ENCODE assay signal across 1 cellular context in the genomic region with DNA sequence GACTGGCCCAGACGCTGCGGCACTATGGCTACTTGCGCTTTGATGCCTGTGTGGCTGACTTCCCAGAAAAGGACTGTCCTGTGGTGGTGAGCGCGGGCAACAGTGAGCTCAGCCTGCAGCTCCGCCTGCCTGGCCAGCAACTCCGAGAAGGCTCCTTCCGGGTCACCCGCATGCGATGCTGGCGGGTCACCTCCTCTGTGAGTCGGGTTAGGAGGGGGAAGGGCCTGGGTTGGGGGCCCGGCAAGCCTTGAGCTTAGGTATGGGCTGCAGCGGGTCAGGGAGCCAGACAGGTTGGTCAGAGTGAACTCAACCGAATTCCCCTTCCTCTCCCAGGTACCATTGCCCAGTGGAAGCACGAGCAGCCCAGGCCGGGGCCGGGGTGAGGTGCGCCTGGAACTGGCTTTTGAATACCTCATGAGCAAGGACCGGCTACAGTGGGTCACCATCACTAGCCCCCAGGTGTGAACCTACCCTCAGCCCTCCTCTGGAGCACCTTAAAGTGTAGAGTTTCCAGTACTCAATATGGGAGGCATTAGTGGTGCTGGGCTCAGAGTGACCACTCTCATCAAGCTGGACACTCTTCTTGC.
TF ChIP-seq lines count a peak whose summit lies in the region.

No MANE protein-coding gene starts in this region.

TF ChIP-seq in HepG2, 621 proteins besides CTCF, POLR2A, EP300 and RAD21:
- 0 out of 2 replicates have a peak, but pooled peaks have one; percentile 19 for TF ChIP-seq ZBTB38 (CRISPR knock-in tag; IDR thresholded peaks at IDR 0.05)
- peak; percentile 90 for TF ChIP-seq AGO2 (optimal IDR thresholded peaks at IDR 0.05; ENCODE audit: low read depth, low read length)
- TF ChIP-seq POLR2G (IDR thresholded peaks at IDR 0.05; ENCODE audit: low read depth, low read length): 0 out of 2 replicates have a peak, but pooled peaks have one; percentile 9
- no peak for TF ChIP-seq RBAK (CRISPR knock-in tag; IDR thresholded peaks at IDR 0.05)
- no peak for TF ChIP-seq RFX5 (IDR thresholded peaks at IDR 0.05; ENCODE audit: low read depth, low read length)
- TF ChIP-seq, protein P1, sequence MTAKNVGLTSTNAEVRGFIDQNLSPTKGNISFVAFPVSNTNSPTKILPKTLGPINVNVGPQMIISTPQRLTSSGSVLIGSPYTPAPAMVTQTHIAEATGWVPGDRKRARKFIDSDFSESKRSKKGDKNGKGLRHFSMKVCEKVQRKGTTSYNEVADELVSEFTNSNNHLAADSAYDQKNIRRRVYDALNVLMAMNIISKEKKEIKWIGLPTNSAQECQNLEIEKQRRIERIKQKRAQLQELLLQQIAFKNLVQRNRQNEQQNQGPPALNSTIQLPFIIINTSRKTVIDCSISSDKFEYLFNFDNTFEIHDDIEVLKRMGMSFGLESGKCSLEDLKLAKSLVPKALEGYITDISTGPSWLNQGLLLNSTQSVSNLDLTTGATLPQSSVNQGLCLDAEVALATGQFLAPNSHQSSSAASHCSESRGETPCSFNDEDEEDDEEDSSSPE (CRISPR knock-in tag; IDR thresholded peaks at IDR 0.05): no peak
- TF ChIP-seq, protein P2, sequence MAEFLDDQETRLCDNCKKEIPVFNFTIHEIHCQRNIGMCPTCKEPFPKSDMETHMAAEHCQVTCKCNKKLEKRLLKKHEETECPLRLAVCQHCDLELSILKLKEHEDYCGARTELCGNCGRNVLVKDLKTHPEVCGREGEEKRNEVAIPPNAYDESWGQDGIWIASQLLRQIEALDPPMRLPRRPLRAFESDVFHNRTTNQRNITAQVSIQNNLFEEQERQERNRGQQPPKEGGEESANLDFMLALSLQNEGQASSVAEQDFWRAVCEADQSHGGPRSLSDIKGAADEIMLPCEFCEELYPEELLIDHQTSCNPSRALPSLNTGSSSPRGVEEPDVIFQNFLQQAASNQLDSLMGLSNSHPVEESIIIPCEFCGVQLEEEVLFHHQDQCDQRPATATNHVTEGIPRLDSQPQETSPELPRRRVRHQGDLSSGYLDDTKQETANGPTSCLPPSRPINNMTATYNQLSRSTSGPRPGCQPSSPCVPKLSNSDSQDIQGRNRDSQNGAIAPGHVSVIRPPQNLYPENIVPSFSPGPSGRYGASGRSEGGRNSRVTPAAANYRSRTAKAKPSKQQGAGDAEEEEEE (CRISPR knock-in tag; IDR thresholded peaks at IDR 0.05; ENCODE audit: borderline replicate concordance): no peak
- TF ChIP-seq, protein P3, sequence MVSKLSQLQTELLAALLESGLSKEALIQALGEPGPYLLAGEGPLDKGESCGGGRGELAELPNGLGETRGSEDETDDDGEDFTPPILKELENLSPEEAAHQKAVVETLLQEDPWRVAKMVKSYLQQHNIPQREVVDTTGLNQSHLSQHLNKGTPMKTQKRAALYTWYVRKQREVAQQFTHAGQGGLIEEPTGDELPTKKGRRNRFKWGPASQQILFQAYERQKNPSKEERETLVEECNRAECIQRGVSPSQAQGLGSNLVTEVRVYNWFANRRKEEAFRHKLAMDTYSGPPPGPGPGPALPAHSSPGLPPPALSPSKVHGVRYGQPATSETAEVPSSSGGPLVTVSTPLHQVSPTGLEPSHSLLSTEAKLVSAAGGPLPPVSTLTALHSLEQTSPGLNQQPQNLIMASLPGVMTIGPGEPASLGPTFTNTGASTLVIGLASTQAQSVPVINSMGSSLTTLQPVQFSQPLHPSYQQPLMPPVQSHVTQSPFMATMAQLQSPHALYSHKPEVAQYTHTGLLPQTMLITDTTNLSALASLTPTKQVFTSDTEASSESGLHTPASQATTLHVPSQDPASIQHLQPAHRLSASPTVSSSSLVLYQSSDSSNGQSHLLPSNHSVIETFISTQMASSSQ (IDR thresholded peaks at IDR 0.05; ENCODE audit: low read depth): no peak
- TF ChIP-seq, protein P3 (CRISPR knock-in tag; IDR thresholded peaks at IDR 0.05; ENCODE audit: borderline replicate concordance): no peak
- TF ChIP-seq, protein P4, sequence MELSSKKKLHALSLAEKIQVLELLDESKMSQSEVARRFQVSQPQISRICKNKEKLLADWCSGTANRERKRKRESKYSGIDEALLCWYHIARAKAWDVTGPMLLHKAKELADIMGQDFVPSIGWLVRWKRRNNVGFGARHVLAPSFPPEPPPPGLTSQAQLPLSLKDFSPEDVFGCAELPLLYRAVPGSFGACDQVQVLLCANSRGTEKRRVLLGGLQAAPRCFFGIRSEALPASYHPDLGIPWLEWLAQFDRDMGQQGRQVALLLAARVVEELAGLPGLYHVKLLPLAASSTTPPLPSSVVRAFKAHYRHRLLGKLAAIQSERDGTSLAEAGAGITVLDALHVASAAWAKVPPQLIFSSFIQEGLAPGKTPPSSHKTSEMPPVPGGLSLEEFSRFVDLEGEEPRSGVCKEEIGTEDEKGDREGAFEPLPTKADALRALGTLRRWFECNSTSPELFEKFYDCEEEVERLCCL (CRISPR knock-in tag; IDR thresholded peaks at IDR 0.05; ENCODE audit: borderline replicate concordance): no peak
- TF ChIP-seq KDM3A (CRISPR knock-in tag; IDR thresholded peaks at IDR 0.05; ENCODE audit: low read depth): no peak
- TF ChIP-seq, protein P5, sequence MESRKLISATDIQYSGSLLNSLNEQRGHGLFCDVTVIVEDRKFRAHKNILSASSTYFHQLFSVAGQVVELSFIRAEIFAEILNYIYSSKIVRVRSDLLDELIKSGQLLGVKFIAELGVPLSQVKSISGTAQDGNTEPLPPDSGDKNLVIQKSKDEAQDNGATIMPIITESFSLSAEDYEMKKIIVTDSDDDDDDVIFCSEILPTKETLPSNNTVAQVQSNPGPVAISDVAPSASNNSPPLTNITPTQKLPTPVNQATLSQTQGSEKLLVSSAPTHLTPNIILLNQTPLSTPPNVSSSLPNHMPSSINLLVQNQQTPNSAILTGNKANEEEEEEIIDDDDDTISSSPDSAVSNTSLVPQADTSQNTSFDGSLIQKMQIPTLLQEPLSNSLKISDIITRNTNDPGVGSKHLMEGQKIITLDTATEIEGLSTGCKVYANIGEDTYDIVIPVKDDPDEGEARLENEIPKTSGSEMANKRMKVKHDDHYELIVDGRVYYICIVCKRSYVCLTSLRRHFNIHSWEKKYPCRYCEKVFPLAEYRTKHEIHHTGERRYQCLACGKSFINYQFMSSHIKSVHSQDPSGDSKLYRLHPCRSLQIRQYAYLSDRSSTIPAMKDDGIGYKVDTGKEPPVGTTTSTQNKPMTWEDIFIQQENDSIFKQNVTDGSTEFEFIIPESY (CRISPR knock-in tag; IDR thresholded peaks at IDR 0.05): 0 out of 2 replicates have a peak, but pooled peaks have one; percentile 16
- 0 out of 2 replicates have a peak, but pooled peaks have one; percentile 28 for TF ChIP-seq PCBP1 (IDR thresholded peaks at IDR 0.05; ENCODE audit: borderline replicate concordance, low read depth, low read length)
- TF ChIP-seq ZNF589 (CRISPR knock-in tag; conservative IDR thresholded peaks at IDR 0.05): no peak
- TF ChIP-seq ZMYM3 (CRISPR knock-in tag; IDR thresholded peaks at IDR 0.05): no peak
- TF ChIP-seq HNRNPL (IDR thresholded peaks at IDR 0.05; ENCODE audit: low read depth, low read length): no peak
- TF ChIP-seq ZIK1 (CRISPR knock-in tag; IDR thresholded peaks at IDR 0.05; ENCODE audit: borderline replicate concordance, low read depth): no peak
